Comparison of ENCODE assay signal across 26 cellular contexts in the genomic region with DNA sequence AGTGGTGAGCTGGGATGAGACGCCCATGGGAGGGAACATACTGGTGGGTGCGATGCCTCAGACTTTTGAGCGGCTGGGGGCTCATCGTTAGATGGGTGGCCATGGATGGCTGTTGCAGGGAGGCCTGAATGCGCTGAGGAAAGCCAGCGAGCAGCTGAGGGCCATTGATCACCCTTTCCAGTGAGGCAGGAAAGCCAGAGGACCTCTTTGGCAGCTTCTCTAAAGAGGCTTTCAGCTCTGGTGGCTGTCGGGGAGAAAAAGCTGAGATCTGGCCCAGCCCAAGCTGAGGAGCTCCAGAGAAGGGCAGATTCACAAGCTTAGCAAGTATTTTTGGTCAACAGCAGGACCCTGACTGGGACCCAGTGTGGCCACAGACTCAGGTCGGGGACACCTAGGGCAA.
"Had no signal": no experiment of that assay in that cellular context is flagged by ENCODE, and none has a peak within 500 bp of the region (broad histone marks: within the 10 kb centered on the region; RNA-seq: fewer than 3 reads in every experiment).

No MANE protein-coding gene starts in this region.

- H3K4me2 ChIP-seq: smooth muscle cell had no signal

- H3K36me3 ChIP-seq: left lung, pancreas, stomach, tibial artery, upper lobe of left lung had no signal

- FAIRE-seq: colon, frontal cortex, keratinocyte, pancreas, urothelium cell line had no signal

- H3K4me3 Mint-ChIP-seq: mesothelial cell of epicardium; naive B cell; natural killer cell treated with Interleukin-12 subunit alpha and Interleukin-12 subunit beta and Interleukin-15 and Interleukin-18, amount 100 ng/mL, for 72 hours; stimulated activated effector memory CD8-positive, alpha-beta T cell treated with anti-CD3 and anti-CD28 coated beads, Interleukin-12 subunit alpha, Interleukin-12 subunit beta, amount 100 ng/mL, for 72 hours had no signal

- H3K36me3 Mint-ChIP-seq: mesothelial cell of epicardium; natural killer cell treated with Interleukin-12 subunit alpha and Interleukin-12 subunit beta and Interleukin-15 and Interleukin-18, amount 100 ng/mL, for 72 hours; stimulated activated effector memory CD8-positive, alpha-beta T cell treated with anti-CD3 and anti-CD28 coated beads, Interleukin-12 subunit alpha, Interleukin-12 subunit beta, amount 100 ng/mL, for 72 hours had no signal

- H3K4me1 ChIP-seq: left lung, pancreas, tibial artery, upper lobe of left lung had no signal

- H3K4me1 Mint-ChIP-seq: stimulated activated effector memory CD8-positive, alpha-beta T cell treated with anti-CD3 and anti-CD28 coated beads, Interleukin-12 subunit alpha, Interleukin-12 subunit beta, amount 100 ng/mL, for 72 hours had no signal

- H3K4me3 ChIP-seq: dorsolateral prefrontal cortex, left lung, mucosa of descending colon, pancreas, smooth muscle cell, stomach, tibial artery, upper lobe of left lung had no signal

- H3K9me3 ChIP-seq: left lung, mucosa of descending colon, pancreas, stomach, tibial artery, upper lobe of left lung had no signal

- H3K27ac Mint-ChIP-seq: mesothelial cell of epicardium; natural killer cell treated with Interleukin-12 subunit alpha and Interleukin-12 subunit beta and Interleukin-15 and Interleukin-18, amount 100 ng/mL, for 72 hours; progenitor cell of endocrine pancreas; stimulated activated effector memory CD8-positive, alpha-beta T cell treated with anti-CD3 and anti-CD28 coated beads, Interleukin-12 subunit alpha, Interleukin-12 subunit beta, amount 100 ng/mL, for 72 hours had no signal

- ATAC-seq: left lung; mucosa of descending colon; pancreas; sciatic nerve; stimulated activated effector memory CD8-positive, alpha-beta T cell treated with anti-CD3 and anti-CD28 coated beads, Interleukin-12 subunit alpha, Interleukin-12 subunit beta, amount 100 ng/mL, for 72 hours had no signal

- H3K27ac ChIP-seq: dorsolateral prefrontal cortex, left lung, pancreas, stomach, tibial artery, upper lobe of left lung had no signal

- H3K9me3 Mint-ChIP-seq: mesothelial cell of epicardium; natural killer cell treated with Interleukin-12 subunit alpha and Interleukin-12 subunit beta and Interleukin-15 and Interleukin-18, amount 100 ng/mL, for 72 hours; stimulated activated effector memory CD8-positive, alpha-beta T cell treated with anti-CD3 and anti-CD28 coated beads, Interleukin-12 subunit alpha, Interleukin-12 subunit beta, amount 100 ng/mL, for 72 hours had no signal

- DNase-seq: cerebellar nuclear complex; dorsolateral prefrontal cortex; effector CD4-positive, alpha-beta T cell; hypothalamus; left lung; mesenchymal stem cell; mucosa of descending colon; naive B cell; occipital lobe; pancreas; stimulated activated CD4-positive, alpha-beta T cell treated with anti-CD3 and anti-CD28 coated beads, Interleukin-2, amount 100 ng/mL, for 24 hours; stimulated activated CD4-positive, alpha-beta T cell treated with anti-CD3 and anti-CD28 coated beads, Interleukin-4, amount 100 ng/mL, for 24 hours; stimulated activated naive CD4-positive, alpha-beta T cell treated with Interleukin-2 at 50 U/mL for 16 hours; stomach; tibial artery; upper lobe of left lung had no signal

- H3K27me3 ChIP-seq: pancreas, upper lobe of left lung had no signal
